ENCODE assay signal across 13 cellular contexts in genomic region chr10:93515071-93515962, GRCh38. TPM values are rescaled to one million over a fixed set of nuclear protein-coding genes. Genes with fewer than 3 reads are reported as not detected.
DNase-seq lines count a peak whose midpoint lies in the region; ATAC-seq and TF ChIP-seq lines count a peak whose summit lies in the region.
"Had no signal": no experiment of that assay in that cellular context is flagged by ENCODE, and none has a peak within 500 bp of the region (broad histone marks: within the 10 kb centered on the region; RNA-seq: fewer than 3 reads in every experiment).

No MANE protein-coding gene starts in this region.

- no peaks in the 10 kb centered on the region for H3K27me3 Mint-ChIP-seq in osteocyte (ENCODE audit: unreplicated experiment)

- no peaks in the 10 kb centered on the region for H3K9me3 Mint-ChIP-seq in osteocyte (ENCODE audit: unreplicated experiment)
- H3K9me3 Mint-ChIP-seq: T-helper 1 cell treated with Interleukin-12 subunit alpha and Interleukin-12 subunit beta and Interleukin-4 antibody, amounts not matched to agents 30 μg/mL and 1 μg/mL, for 36 hours had no signal

- H3K4me3 ChIP-seq in AG10803 (ENCODE audit: low read length) (no peak overlapping the region), fibroblast of pulmonary artery (replicated peaks; ENCODE audit: low read depth, low read length) (no peak overlapping the region)
- H3K4me3 ChIP-seq: HAP-1 had no signal

- H3K36me3 Mint-ChIP-seq in osteocyte (ENCODE audit: unreplicated experiment) = peaks cover 8% of the 10 kb centered on the region

- H3K4me3 Mint-ChIP-seq in osteocyte (ENCODE audit: unreplicated experiment) = no peak overlapping the region
- H3K4me3 Mint-ChIP-seq: T-helper 1 cell treated with Interleukin-12 subunit alpha and Interleukin-12 subunit beta and Interleukin-4 antibody, amounts not matched to agents 30 μg/mL and 1 μg/mL, for 36 hours had no signal

- in situ Hi-C loops in G401 (cut with HindIII; ENCODE audit: low sequenced_read_pairs) = no loop called here

- TF ChIP-seq CTCF in AG10803 (conservative IDR thresholded peaks at IDR 0.05; ENCODE audit: low read length) = no peak
- TF ChIP-seq CTCF in fibroblast of pulmonary artery (IDR thresholded peaks at IDR 0.05; ENCODE audit: low read length, missing control alignments) = no peak
- no peak for TF ChIP-seq CTCF in osteocyte (IDR thresholded peaks at IDR 0.05)

- DNase-seq in AG10803 (ENCODE audit: low read depth) = peak; percentile 29
- DNase-seq in NOMO-1 treated with dmso at 0.1 percent for 144 hours (lab: John Stamatoyannopoulos, UW; ENCODE audit: unreplicated experiment) = peak; percentile 46
- DNase-seq in fibroblast of pulmonary artery (ENCODE audit: low read depth) = peak; percentile 57
- DNase-seq in osteocyte (ENCODE audit: extremely low spot score, unreplicated experiment) = no peak
- DNase-seq in G401 (ENCODE audit: low spot score) = no peak
- no peak for DNase-seq in mucosa of gallbladder (ENCODE audit: low spot score)
- no peak for DNase-seq in NCI-H524 treated with DMSO at 0.1 percent for 48 hours (lab: John Stamatoyannopoulos, UW)
- DNase-seq: islet precursor cell had no signal

- ATAC-seq in HG02840 (IDR thresholded peaks at IDR 0.05; ENCODE audit: low FRiP score, unreplicated experiment) = no peak

- peaks cover 21% of the 10 kb centered on the region for H3K4me1 Mint-ChIP-seq in osteocyte (ENCODE audit: unreplicated experiment)

- peak overlapping the region; percentile 78 for H3K27ac Mint-ChIP-seq in osteocyte (ENCODE audit: unreplicated experiment)
- H3K27ac Mint-ChIP-seq: T-helper 1 cell treated with Interleukin-12 subunit alpha and Interleukin-12 subunit beta and Interleukin-4 antibody, amounts not matched to agents 30 μg/mL and 1 μg/mL, for 36 hours had no signal

RNA-seq across cellular contexts. Expression of gene CEP55, which starts 18.9 kb away (rescaled TPM):
- total RNA-seq in osteocyte (8.6 and 9.5 TPM in 2 replicates), mucosa of gallbladder (1.3 TPM)
- 52.9 and 58.9 TPM in 2 replicates for total RNA-seq in G401 (2014; rRNA removed; shearing (Covaris generic))

RNA-seq across cellular contexts. Expression of gene MYOF, which starts 33.2 kb away (rescaled TPM):
- total RNA-seq in osteocyte (470 and 517 TPM in 2 replicates), mucosa of gallbladder (99.3 TPM)
- total RNA-seq in G401 (2014; rRNA removed; shearing (Covaris generic)) = 71.6 and 72.7 TPM in 2 replicates

RNA-seq across cellular contexts. Expression of gene FFAR4, which starts 51.1 kb away (rescaled TPM):
- total RNA-seq in osteocyte (not detected in 2 replicates), mucosa of gallbladder (6.1 TPM)
- not detected in 2 replicates for total RNA-seq in G401 (2014; rRNA removed; shearing (Covaris generic))
- total RNA-seq: activated CD8-positive, alpha-beta memory T cell treated with anti-CD3 and anti-CD28 coated beads for 36 hours; M059J had no signal

Comparison
In these comparisons a context has a peak if more than half of its experiments do, and no peak if none do; other contexts are left out.
1. DNase-seq: peak in AG10803 (single experiment), NOMO-1 treated with dmso at 0.1 percent for 144 hours (single experiment) and fibroblast of pulmonary artery (single experiment); none in osteocyte (single experiment), G401 (single experiment), mucosa of gallbladder (single experiment) and NCI-H524 treated with DMSO at 0.1 percent for 48 hours (single experiment).